Comparison of ENCODE assay signal across 8 cellular contexts in genomic region chr15:99565281-99566156, GRCh38. TPM values are rescaled to one million over a fixed set of nuclear protein-coding genes. Genes with fewer than 3 reads are reported as not detected.
DNase-seq lines count a peak whose midpoint lies in the region; ATAC-seq and TF ChIP-seq lines count a peak whose summit lies in the region.

MEF2A (plus strand) TSS chr15:99565984; CDS start chr15:99633120, 67,136 bp downstream.

- intact Hi-C loops in A673 (cut with micrococcal nuclease; ENCODE audit: unreplicated experiment) = loop anchor here (5.0 to 10.0 kb wide), 2 partner anchors 137 to 281 kb away; no protein-coding TSS in a partner anchor
- intact Hi-C loops in mammary epithelial cell (cut with micrococcal nuclease) = loop anchor here (1.0 to 5.0 kb wide), 7 partner anchors 52 to 293 kb away; no protein-coding TSS in a partner anchor

- POLR2A ChIA-PET in A673 (lab: Charles Lee; ENCODE audit: low non-redundant PET) = no interaction called here

- H3K9me3 ChIP-seq in A673 (ENCODE audit: low read depth, low read length, poor library complexity, severe bottlenecking) = no peaks in the 10 kb centered on the region
- H3K9me3 ChIP-seq in mammary epithelial cell (replicated peaks; ENCODE audit: insufficient read depth, low read length) = no peaks in the 10 kb centered on the region

- peak; percentile 51 for ATAC-seq in GM18868 (IDR thresholded peaks at IDR 0.05; ENCODE audit: unreplicated experiment)
- peak; percentile 38 for ATAC-seq in HG03103 (IDR thresholded peaks at IDR 0.05; ENCODE audit: low read depth, unreplicated experiment)

- no peaks in the 10 kb centered on the region for H4K20me1 ChIP-seq in mammary epithelial cell (ENCODE audit: insufficient read depth, low read length)

- peak within 1 kb of the TSS; percentile 98 for H3K4me2 ChIP-seq in mammary epithelial cell (ENCODE audit: insufficient read depth, low read depth, low read length)

- CTCF ChIA-PET in A673 (lab: Charles Lee) (no interaction called here), mammary epithelial cell (lab: Charles Lee; ENCODE audit: low non-redundant PET) (interaction anchor here (0.7 kb wide), 2 partner anchors 42 to 130 kb away, joined by 3 to 4 read pairs; no protein-coding TSS in a partner anchor)

- WGBS in mammary epithelial cell (ENCODE audit: low coverage, missing lambda C conversion rate) = 1% methylated on average over 11 of the region's 104 CpGs

- peaks cover 39% of the 10 kb centered on the region for H3K79me2 ChIP-seq in mammary epithelial cell (ENCODE audit: insufficient read depth, low read length)

- TF ChIP-seq CTCF in A673 (conservative IDR thresholded peaks at IDR 0.05; ENCODE audit: low read depth, low read length) = no peak
- TF ChIP-seq CTCF in WI38 (IDR thresholded peaks at IDR 0.05; ENCODE audit: low read depth, low read length) = no peak
- no peak for TF ChIP-seq CTCF in mammary epithelial cell (conservative IDR thresholded peaks at IDR 0.05 in 1 of 2, IDR thresholded peaks at IDR 0.05 in 1 of 2; ENCODE audit: extremely low read depth in 1 of 2, insufficient read depth in 1 of 2, low read depth in 1 of 2, low read length in 2 of 2)

- H3K9ac ChIP-seq in mammary epithelial cell (ENCODE audit: insufficient read depth, low read length) = peak within 1 kb of the TSS; percentile 94

- H3K27ac ChIP-seq in A673 (ENCODE audit: low read depth, low read length, poor library complexity, severe bottlenecking) = peak within 1 kb of the TSS; percentile 91
- peak within 1 kb of the TSS; percentile 90 for H3K27ac ChIP-seq in mammary epithelial cell (ENCODE audit: insufficient read depth, low read depth, low read length)
- H3K27ac ChIP-seq in skin epidermis = peak within 1 kb of the TSS; percentile 91 to 99 (median 98)

- no peaks in the 10 kb centered on the region for H3K27me3 ChIP-seq in A673 (replicated peaks; ENCODE audit: insufficient read depth, low read depth, low read length, poor library complexity)
- no peaks in the 10 kb centered on the region for H3K27me3 ChIP-seq in mammary epithelial cell (ENCODE audit: insufficient read depth, low read length)

- dilution Hi-C loops in mammary epithelial cell (cut with HindIII; ENCODE audit: low sequenced_read_pairs) = no loop called here

- H3K36me3 ChIP-seq in A673 (ENCODE audit: insufficient read depth, low read length, poor library complexity, severe bottlenecking) (no peaks in the 10 kb centered on the region), mammary epithelial cell (ENCODE audit: insufficient read depth, low read length) (no peaks in the 10 kb centered on the region)

- peak within 1 kb of the TSS; percentile 88 for H3K4me3 ChIP-seq in A673 (ENCODE audit: low read depth, low read length, poor library complexity, severe bottlenecking)
- H3K4me3 ChIP-seq in WI38 (ENCODE audit: low read depth, low read length) = peak within 1 kb of the TSS; percentile 90
- H3K4me3 ChIP-seq in mammary epithelial cell (replicated peaks in 1 of 3; ENCODE audit: insufficient read depth in 1 of 3, low read depth in 2 of 3, low read length in 3 of 3) = peak within 1 kb of the TSS; percentile 79 to 89 (median 80)
- H3K4me3 ChIP-seq in skin epidermis = peak within 1 kb of the TSS; percentile 66 to 88 (median 80)

- in situ Hi-C loops in mammary epithelial cell (cut with MboI; ENCODE audit: low sequenced_read_pairs in 2 of 2) = no loop called here

- peak; percentile 96 for DNase-seq in A673 (ENCODE audit: low spot score)
- DNase-seq in NCI-H2196 treated with DMSO at 0.1 percent for 48 hours (lab: John Stamatoyannopoulos, UW; ENCODE audit: unreplicated experiment) = peak; percentile 72
- DNase-seq in mammary epithelial cell = peak; percentile 92
- DNase-seq in iPS-NIHi11 (ENCODE audit: low spot score) = peak; percentile 93

- BruUV-seq in A673 (replicated peaks; lab: Mats Ljungman, UMichigan) = no TSS peak
- BruUV-seq in mammary epithelial cell (replicated peaks; lab: Mats Ljungman, UMichigan) = no TSS peak

- H2AFZ ChIP-seq in mammary epithelial cell (ENCODE audit: low read depth, low read length) = peak within 1 kb of the TSS; percentile 99

- H3K4me1 ChIP-seq in A673 (ENCODE audit: insufficient read depth, low read length, poor library complexity, severe bottlenecking) (peaks cover 18% of the 10 kb centered on the region), mammary epithelial cell (ENCODE audit: insufficient read depth, low read length) (peaks cover 8% of the 10 kb centered on the region)

RNA-seq across cellular contexts. Expression of gene MEF2A, which starts in this region (rescaled TPM):
- 26.4 and 29.5 TPM in 2 replicates for total RNA-seq in A673 (2021)
- total RNA-seq in mammary epithelial cell = 10 to 100 TPM; 39.8 to 46.0 TPM
- 19.0 TPM for polyA plus RNA-seq in mammary epithelial cell
- polyA minus RNA-seq in mammary epithelial cell = 26.4 TPM

Comparison
In these comparisons a context has a peak if more than half of its experiments do, and no peak if none do; other contexts are left out.
1. Peak in every context shown above with its lines: DNase-seq, ATAC-seq, H3K4me3 ChIP-seq and H3K27ac ChIP-seq.